Comparison of ENCODE assay signal across 18 cellular contexts in the genomic region with DNA sequence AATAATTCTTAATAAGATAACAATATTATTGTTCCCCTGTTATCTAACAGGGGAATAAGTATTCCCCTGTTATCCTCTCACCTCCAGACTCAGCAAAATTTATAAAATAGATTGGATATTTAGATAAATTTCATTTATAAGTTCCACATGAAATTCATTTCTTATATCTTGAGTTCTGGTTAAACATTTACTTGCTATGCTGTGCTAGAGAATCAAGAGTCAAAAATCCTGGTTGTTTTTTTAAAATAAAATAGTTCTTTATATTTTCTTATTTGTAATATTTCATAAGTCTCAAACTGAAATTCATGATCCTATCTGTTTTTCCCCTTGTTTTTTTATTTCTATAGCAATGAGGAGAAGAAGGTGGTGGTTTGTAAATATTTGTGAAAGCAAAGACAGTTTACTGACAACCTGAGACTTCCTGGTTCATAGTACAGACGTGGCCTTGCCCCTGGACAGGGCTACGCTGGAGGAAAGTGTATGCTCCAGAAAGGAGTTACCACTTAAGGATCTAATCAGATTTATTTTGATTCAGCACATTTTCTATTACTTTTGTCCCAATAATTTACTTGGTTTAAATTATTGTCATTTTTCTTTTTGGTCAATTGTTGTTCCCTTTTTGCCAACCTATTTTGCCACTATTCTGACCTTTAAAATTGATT. TPM values are rescaled to one million over a fixed set of nuclear protein-coding genes. Genes with fewer than 3 reads are reported as not detected.
DNase-seq lines count a peak whose midpoint lies in the region; ATAC-seq, FAIRE-seq and TF ChIP-seq lines count a peak whose summit lies in the region.
"Had no signal": no experiment of that assay in that cellular context is flagged by ENCODE, and none has a peak within 500 bp of the region (broad histone marks: within the 10 kb centered on the region; RNA-seq: fewer than 3 reads in every experiment).

No MANE protein-coding gene starts in this region.

- no peaks in the 10 kb centered on the region for H3K9me3 Mint-ChIP-seq in natural killer cell treated with Interleukin-12 subunit alpha and Interleukin-12 subunit beta and Interleukin-15 and Interleukin-18, amount 100 ng/mL, for 72 hours
- no peaks in the 10 kb centered on the region for H3K9me3 Mint-ChIP-seq in activated CD4-positive, alpha-beta memory T cell treated with anti-CD3 and anti-CD28 coated beads, Interleukin-2, amount 10 ng/mL, durations not matched to agents 7 days and 5 days
- H3K9me3 Mint-ChIP-seq: activated naive CD4-positive, alpha-beta T cell treated with anti-CD3 and anti-CD28 coated beads, Interleukin-2, amount 50 U/mL, for 24 hours; activated T-cell treated with anti-CD3 and anti-CD28 coated beads, Interleukin-2, amount 50 U/mL, for 72 hours; endodermal cell; T-helper 2 cell treated with Interferon-gamma antibody and Interleukin-4, amounts not matched to agents 5 μg/mL and 100 μg/mL, for 36 hours had no signal

- BruUV-seq in PC-9 (replicated peaks; lab: Mats Ljungman, UMichigan) = no TSS peak

- H3K27me3 ChIP-seq in PC-9 (ENCODE audit: insufficient read depth, low read depth) (no peaks in the 10 kb centered on the region), sigmoid colon (no peaks in the 10 kb centered on the region)

- no peaks in the 10 kb centered on the region for H3K36me3 ChIP-seq in PC-9 (ENCODE audit: low read depth)
- no peaks in the 10 kb centered on the region for H3K36me3 ChIP-seq in sigmoid colon

- TF ChIP-seq CTCF in PC-9 (conservative IDR thresholded peaks at IDR 0.05) (no peak), sigmoid colon (IDR thresholded peaks at IDR 0.05) (no peak)

- CTCF ChIA-PET in PC-9 (lab: Charles Lee) = no interaction called here
- CTCF ChIA-PET in activated CD4-positive, alpha-beta memory T cell treated with anti-CD3 and anti-CD28 coated beads, Interleukin-2, amount 10 ng/mL, durations not matched to agents 7 days and 5 days (lab: Charles Lee) = no interaction called here

- H3K9me2 ChIP-seq in PC-9 (ENCODE audit: insufficient read depth) = no peaks in the 10 kb centered on the region

- no peak overlapping the region for H3K27ac ChIP-seq in PC-9
- peak overlapping the region in 3 of 4 donors; percentile 47 to 62 (median 52) for H3K27ac ChIP-seq in sigmoid colon

- POLR2A ChIA-PET in PC-9 (lab: Charles Lee; ENCODE audit: unreplicated experiment) = interaction anchor here (0.7 kb wide), 1 partner anchor 1536 kb away, joined by 3 read pairs; no protein-coding TSS in a partner anchor
- POLR2A ChIA-PET in activated CD4-positive, alpha-beta memory T cell treated with anti-CD3 and anti-CD28 coated beads, Interleukin-2, amount 10 ng/mL, durations not matched to agents 7 days and 5 days (lab: Charles Lee) = no interaction called here

- H3K4me1 Mint-ChIP-seq in natural killer cell treated with Interleukin-12 subunit alpha and Interleukin-12 subunit beta and Interleukin-15 and Interleukin-18, amount 100 ng/mL, for 72 hours (ENCODE audit: low read depth in 2 of 2) = no peaks in the 10 kb centered on the region
- H3K4me1 Mint-ChIP-seq in activated CD4-positive, alpha-beta memory T cell treated with anti-CD3 and anti-CD28 coated beads, Interleukin-2, amount 10 ng/mL, durations not matched to agents 7 days and 5 days = no peaks in the 10 kb centered on the region
- H3K4me1 Mint-ChIP-seq: activated naive CD4-positive, alpha-beta T cell treated with anti-CD3 and anti-CD28 coated beads, Interleukin-2, amount 50 U/mL, for 24 hours had no signal

- ATAC-seq in natural killer cell treated with Interleukin-12 subunit alpha and Interleukin-12 subunit beta and Interleukin-15 and Interleukin-18, amount 100 ng/mL, for 72 hours = no peak
- ATAC-seq in GM18517 (IDR thresholded peaks at IDR 0.05; ENCODE audit: unreplicated experiment) = no peak
- ATAC-seq: activated CD4-positive, CD25-positive, alpha-beta regulatory T cell treated with anti-CD3 and anti-CD28 coated beads, Interleukin-2, amount 50 U/mL, for 24 hours; activated T-cell treated with anti-CD3 and anti-CD28 coated beads, Interleukin-2, amount 50 U/mL, for 72 hours had no signal

- no peak for TF ChIP-seq POLR2A in sigmoid colon (IDR thresholded peaks at IDR 0.05)

- H3K9me3 ChIP-seq in PC-9 (ENCODE audit: insufficient read depth, low read depth) (no peaks in the 10 kb centered on the region), sigmoid colon (no peaks in the 10 kb centered on the region)
- H3K9me3 ChIP-seq: Caco-2 had no signal

- H3K79me2 ChIP-seq in PC-9 (ENCODE audit: low read depth) = no peaks in the 10 kb centered on the region

- TF ChIP-seq EP300 in sigmoid colon (IDR thresholded peaks at IDR 0.05) = no peak

- whole genome bisulfite sequencing in sigmoid colon, 2 donors = 15 to 57% methylated on average over 2 of the region's 2 CpGs

- peaks cover 12 to 25% of the 10 kb centered on the region in 2 donors for H3K27me3 Mint-ChIP-seq in natural killer cell treated with Interleukin-12 subunit alpha and Interleukin-12 subunit beta and Interleukin-15 and Interleukin-18, amount 100 ng/mL, for 72 hours
- H3K27me3 Mint-ChIP-seq in activated CD4-positive, alpha-beta memory T cell treated with anti-CD3 and anti-CD28 coated beads, Interleukin-2, amount 10 ng/mL, durations not matched to agents 7 days and 5 days = peaks cover 12% of the 10 kb centered on the region
- H3K27me3 Mint-ChIP-seq: B cell had no signal

- H2AFZ ChIP-seq in PC-9 = peak overlapping the region; percentile 39

- no peak overlapping the region for H3K4me3 ChIP-seq in PC-9
- no peak overlapping the region for H3K4me3 ChIP-seq in sigmoid colon

- H3K36me3 Mint-ChIP-seq in natural killer cell treated with Interleukin-12 subunit alpha and Interleukin-12 subunit beta and Interleukin-15 and Interleukin-18, amount 100 ng/mL, for 72 hours = no peaks in the 10 kb centered on the region
- H3K36me3 Mint-ChIP-seq in activated CD4-positive, alpha-beta memory T cell treated with anti-CD3 and anti-CD28 coated beads, Interleukin-2, amount 10 ng/mL, durations not matched to agents 7 days and 5 days (ENCODE audit: low read depth) = no peaks in the 10 kb centered on the region
- H3K36me3 Mint-ChIP-seq: activated naive CD4-positive, alpha-beta T cell treated with anti-CD3 and anti-CD28 coated beads, Interleukin-2, amount 50 U/mL, for 24 hours had no signal

- no peaks in the 10 kb centered on the region for H4K20me1 ChIP-seq in PC-9 (ENCODE audit: insufficient read depth)

- H3K4me3 Mint-ChIP-seq in natural killer cell treated with Interleukin-12 subunit alpha and Interleukin-12 subunit beta and Interleukin-15 and Interleukin-18, amount 100 ng/mL, for 72 hours = no peak overlapping the region
- no peak overlapping the region for H3K4me3 Mint-ChIP-seq in activated CD4-positive, alpha-beta memory T cell treated with anti-CD3 and anti-CD28 coated beads, Interleukin-2, amount 10 ng/mL, durations not matched to agents 7 days and 5 days
- H3K4me3 Mint-ChIP-seq: activated naive CD4-positive, alpha-beta T cell treated with anti-CD3 and anti-CD28 coated beads, Interleukin-2, amount 50 U/mL, for 24 hours; activated T-cell treated with anti-CD3 and anti-CD28 coated beads, Interleukin-2, amount 50 U/mL, for 72 hours; B cell; endodermal cell; T-helper 2 cell treated with Interferon-gamma antibody and Interleukin-4, amounts not matched to agents 5 μg/mL and 100 μg/mL, for 36 hours had no signal

- peak; percentile 97 for FAIRE-seq in islet of Langerhans (lab: Jason Lieb, UNC)
- FAIRE-seq: GM18507 had no signal

- DNase-seq in HT-29 (ENCODE audit: low spot score) (peak; percentile 67), PC-9 (peak; percentile 7 to 62), sigmoid colon (no peak)
- no peak for DNase-seq in natural killer cell treated with Interleukin-12 subunit alpha and Interleukin-12 subunit beta and Interleukin-15 and Interleukin-18, amount 100 ng/mL, for 72 hours (ENCODE audit: low spot score)
- DNase-seq in activated CD4-positive, alpha-beta memory T cell treated with anti-CD3 and anti-CD28 coated beads, Interleukin-2, amount 10 ng/mL, durations not matched to agents 7 days and 5 days = no peak
- DNase-seq: activated T-cell treated with anti-CD3 and anti-CD28 coated beads, Interleukin-2, amount 50 U/mL, for 72 hours; endodermal cell; NCI-H1417; NCI-H748 treated with DMSO at 0.1 percent for 48 hours; nucleus accumbens had no signal

- H3F3A ChIP-seq in PC-9 (ENCODE audit: insufficient read depth, low read depth) = no peaks in the 10 kb centered on the region

- H3K4me1 ChIP-seq in PC-9 (replicated peaks; ENCODE audit: insufficient read depth) (peaks cover 12% of the 10 kb centered on the region), sigmoid colon (peaks cover 0 to 19% (median 16%) of the 10 kb centered on the region in 4 donors)

- no peak overlapping the region for H3K4me2 ChIP-seq in PC-9

- no peak overlapping the region for H3K27ac Mint-ChIP-seq in natural killer cell treated with Interleukin-12 subunit alpha and Interleukin-12 subunit beta and Interleukin-15 and Interleukin-18, amount 100 ng/mL, for 72 hours
- H3K27ac Mint-ChIP-seq in activated CD4-positive, alpha-beta memory T cell treated with anti-CD3 and anti-CD28 coated beads, Interleukin-2, amount 10 ng/mL, durations not matched to agents 7 days and 5 days = no peak overlapping the region
- H3K27ac Mint-ChIP-seq: activated naive CD4-positive, alpha-beta T cell treated with anti-CD3 and anti-CD28 coated beads, Interleukin-2, amount 50 U/mL, for 24 hours; activated T-cell treated with anti-CD3 and anti-CD28 coated beads, Interleukin-2, amount 50 U/mL, for 72 hours; B cell; endodermal cell; T-helper 2 cell treated with Interferon-gamma antibody and Interleukin-4, amounts not matched to agents 5 μg/mL and 100 μg/mL, for 36 hours had no signal

- intact Hi-C loops in PC-9 (cut with micrococcal nuclease; ENCODE audit: unreplicated experiment) (no loop called here), sigmoid colon (cut with DNase I) (no loop called here)

RNA-seq across cellular contexts. Expression of a gene that starts 37.8 kb away (rescaled TPM):
- total RNA-seq in HT-29 (2014; rRNA removed; shearing (Covaris generic)) = 49.6 and 53.1 TPM in 2 replicates
- 93.2 and 106 TPM in 2 replicates for total RNA-seq in PC-9 (2021)
- total RNA-seq in sigmoid colon = 10 to 100 TPM; 43.1 to 67.1 (median 54.0) TPM
- polyA plus RNA-seq in sigmoid colon = 10 to 100 TPM; 30.0 to 64.3 (median 42.5) TPM
- total RNA-seq in natural killer cell treated with Interleukin-12 subunit alpha and Interleukin-12 subunit beta and Interleukin-15 and Interleukin-18, amount 100 ng/mL, for 72 hours = 1 to 10 TPM in 1 of 2 donors, under 1 TPM in 1; 0.74 to 1.1 TPM
- under 1 TPM in 1 of 2 experiments, not detected in 1; 0.05 TPM for total RNA-seq in activated CD4-positive, alpha-beta memory T cell treated with anti-CD3 and anti-CD28 coated beads, Interleukin-2, amount 10 ng/mL, durations not matched to agents 7 days and 5 days

Comparison
In these comparisons a context has a peak if more than half of its experiments do, and no peak if none do; other contexts are left out.
1. DNase-seq: peak in HT-29 (single experiment) and PC-9 (2 of 2); none in sigmoid colon (single experiment), natural killer cell treated with Interleukin-12 subunit alpha and Interleukin-12 subunit beta and Interleukin-15 and Interleukin-18, amount 100 ng/mL, for 72 hours (single experiment) and activated CD4-positive, alpha-beta memory T cell treated with anti-CD3 and anti-CD28 coated beads, Interleukin-2, amount 10 ng/mL, durations not matched to agents 7 days and 5 days (single experiment).
2. RNA of a gene that starts 37.8 kb away (total RNA-seq): 93.2 to 106 TPM in PC-9, 43.1 to 67.1 TPM in sigmoid colon and 49.6 to 53.1 TPM in HT-29; 0.74 to 1.1 TPM in natural killer cell treated with Interleukin-12 subunit alpha and Interleukin-12 subunit beta and Interleukin-15 and Interleukin-18, amount 100 ng/mL, for 72 hours and 0.05 TPM in activated CD4-positive, alpha-beta memory T cell treated with anti-CD3 and anti-CD28 coated beads, Interleukin-2, amount 10 ng/mL, durations not matched to agents 7 days and 5 days; every median in the first group is over 10 times any median in the second.